ENCODE assay signal across 24 cellular contexts in the genomic region with DNA sequence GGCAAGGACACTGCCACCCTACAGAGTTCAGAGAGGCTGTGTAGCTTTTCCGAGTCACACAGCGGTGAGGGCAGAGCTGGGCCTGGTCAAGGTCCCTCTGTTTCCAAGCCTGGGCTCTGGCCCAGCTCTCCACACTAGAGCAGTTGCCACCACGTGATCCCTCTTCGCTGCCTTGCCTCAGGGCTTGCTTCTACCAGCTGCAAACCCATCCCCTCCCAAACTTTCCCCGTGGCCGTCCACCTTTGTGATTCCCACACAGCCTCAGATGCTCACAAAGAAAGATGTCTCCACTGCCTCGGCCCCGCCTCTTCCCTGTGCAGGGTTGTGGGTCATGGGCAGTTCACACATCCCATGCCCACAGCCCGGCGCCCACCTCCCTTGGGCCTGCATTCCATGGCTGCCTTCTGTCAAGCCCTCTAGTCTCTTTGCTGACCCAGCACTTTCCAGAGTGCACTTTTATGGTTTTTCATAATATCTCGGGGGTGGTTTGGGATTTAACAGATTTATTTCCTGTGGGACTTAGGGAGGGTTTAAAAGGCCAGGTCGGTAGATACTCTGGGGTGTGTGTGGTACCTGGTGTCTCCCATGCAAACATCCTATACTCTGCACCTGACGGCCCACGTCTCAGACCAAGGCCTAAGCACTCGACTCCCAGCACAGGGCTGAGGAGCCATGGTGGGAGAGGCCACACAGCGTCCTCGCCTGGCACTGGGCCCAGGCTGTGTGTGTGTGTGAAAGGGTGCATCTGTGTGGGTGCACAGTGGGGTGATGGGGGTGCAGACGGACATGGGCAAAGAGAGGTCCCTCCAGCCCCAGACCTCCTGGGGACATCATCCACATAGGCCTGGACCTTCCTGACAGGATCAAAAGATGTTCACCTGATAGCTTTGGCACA. TPM values are rescaled to one million over a fixed set of nuclear protein-coding genes. Genes with fewer than 3 reads are reported as not detected.
"Had no signal": no experiment of that assay in that cellular context is flagged by ENCODE, and none has a peak within 500 bp of the region (broad histone marks: within the 10 kb centered on the region; RNA-seq: fewer than 3 reads in every experiment).

No MANE protein-coding gene starts in this region.

- H2AFZ ChIP-seq: neural progenitor cell had no signal

- H3K4me1 Mint-ChIP-seq: activated naive CD4-positive, alpha-beta T cell treated with anti-CD3 and anti-CD28 coated beads, Interleukin-2, amount 10 ng/mL, durations not matched to agents 7 days and 5 days; activated naive CD8-positive, alpha-beta T cell treated with anti-CD3 and anti-CD28 coated beads, Interleukin-2, amount 10 ng/mL, durations not matched to agents 7 days and 5 days; endodermal cell had no signal

- H3K36me3 ChIP-seq: neural progenitor cell, sigmoid colon, suprapubic skin, tibial nerve had no signal

- H3K4me2 ChIP-seq: neural progenitor cell had no signal

- ATAC-seq: left ventricle myocardium superior; naive thymus-derived CD4-positive, alpha-beta T cell had no signal

- H3K4me1 ChIP-seq: neural progenitor cell, sigmoid colon, suprapubic skin had no signal

- H3K36me3 Mint-ChIP-seq: activated naive CD4-positive, alpha-beta T cell treated with anti-CD3 and anti-CD28 coated beads, Interleukin-2, amount 10 ng/mL, durations not matched to agents 7 days and 5 days; activated naive CD8-positive, alpha-beta T cell treated with anti-CD3 and anti-CD28 coated beads, Interleukin-2, amount 10 ng/mL, durations not matched to agents 7 days and 5 days; neural progenitor cell had no signal

- FAIRE-seq: astrocyte, frontal cortex, islet of Langerhans had no signal

- H3K9me3 Mint-ChIP-seq: activated naive CD4-positive, alpha-beta T cell treated with anti-CD3 and anti-CD28 coated beads, Interleukin-2, amount 10 ng/mL, durations not matched to agents 7 days and 5 days; activated naive CD8-positive, alpha-beta T cell treated with anti-CD3 and anti-CD28 coated beads, Interleukin-2, amount 10 ng/mL, durations not matched to agents 7 days and 5 days; activated T-helper 1 cell treated with anti-CD3 and anti-CD28 coated beads, Interleukin-12 subunit alpha, Interleukin-12 subunit beta, Interleukin-2, Interleukin-4 antibody, amounts not matched to agents 30 ng/mL and 10 ng/mL and 1 ng/mL, durations not matched to agents 14 hours and 24 hours and 36 hours; dendritic cell treated with granulocyte-macrophage colony-stimulating factor and Interleukin-4, amounts not matched to agents 40 ng/mL and 50 ng/mL, for 4 days; endodermal cell; naive thymus-derived CD4-positive, alpha-beta T cell; neural progenitor cell had no signal

- H3K27ac ChIP-seq: neural progenitor cell, sigmoid colon, suprapubic skin had no signal

- H3K4me3 Mint-ChIP-seq: activated naive CD4-positive, alpha-beta T cell treated with anti-CD3 and anti-CD28 coated beads, Interleukin-2, amount 10 ng/mL, durations not matched to agents 7 days and 5 days; activated naive CD8-positive, alpha-beta T cell treated with anti-CD3 and anti-CD28 coated beads, Interleukin-2, amount 10 ng/mL, durations not matched to agents 7 days and 5 days; activated T-helper 1 cell treated with anti-CD3 and anti-CD28 coated beads, Interleukin-12 subunit alpha, Interleukin-12 subunit beta, Interleukin-2, Interleukin-4 antibody, amounts not matched to agents 30 ng/mL and 10 ng/mL and 1 ng/mL, durations not matched to agents 14 hours and 24 hours and 36 hours; dendritic cell treated with granulocyte-macrophage colony-stimulating factor and Interleukin-4, amounts not matched to agents 40 ng/mL and 50 ng/mL, for 4 days; endodermal cell; naive thymus-derived CD4-positive, alpha-beta T cell; neural progenitor cell had no signal

- H3K27me3 Mint-ChIP-seq: activated naive CD4-positive, alpha-beta T cell treated with anti-CD3 and anti-CD28 coated beads, Interleukin-2, amount 10 ng/mL, durations not matched to agents 7 days and 5 days; activated naive CD8-positive, alpha-beta T cell treated with anti-CD3 and anti-CD28 coated beads, Interleukin-2, amount 10 ng/mL, durations not matched to agents 7 days and 5 days; naive thymus-derived CD4-positive, alpha-beta T cell had no signal

- H3K27ac Mint-ChIP-seq: activated naive CD4-positive, alpha-beta T cell treated with anti-CD3 and anti-CD28 coated beads, Interleukin-2, amount 10 ng/mL, durations not matched to agents 7 days and 5 days; activated naive CD8-positive, alpha-beta T cell treated with anti-CD3 and anti-CD28 coated beads, Interleukin-2, amount 10 ng/mL, durations not matched to agents 7 days and 5 days; activated T-helper 1 cell treated with anti-CD3 and anti-CD28 coated beads, Interleukin-12 subunit alpha, Interleukin-12 subunit beta, Interleukin-2, Interleukin-4 antibody, amounts not matched to agents 30 ng/mL and 10 ng/mL and 1 ng/mL, durations not matched to agents 14 hours and 24 hours and 36 hours; dendritic cell treated with granulocyte-macrophage colony-stimulating factor and Interleukin-4, amounts not matched to agents 40 ng/mL and 50 ng/mL, for 4 days; endodermal cell; naive thymus-derived CD4-positive, alpha-beta T cell; neural progenitor cell had no signal

- DNase-seq: activated CD4-positive, alpha-beta T cell treated with anti-CD3 and anti-CD28 coated beads for 4 hours; activated CD4-positive, alpha-beta T cell treated with anti-CD3 and anti-CD28 coated beads, Interleukin-2, amount 50 U/mL, for 4 hours; activated CD4-positive, CD25-positive, alpha-beta regulatory T cell; activated effector memory CD4-positive, alpha-beta T cell treated with anti-CD3 and anti-CD28 coated beads, Interleukin-2, amount 50 U/mL, for 16 hours; activated naive CD4-positive, alpha-beta T cell treated with anti-CD3 and anti-CD28 coated beads, Interleukin-2, amount 10 ng/mL, durations not matched to agents 7 days and 5 days; activated naive CD8-positive, alpha-beta T cell treated with anti-CD3 and anti-CD28 coated beads, Interleukin-2, amount 10 ng/mL, durations not matched to agents 7 days and 5 days; amniotic stem cell; central memory CD4-positive, alpha-beta T cell; endodermal cell; left ventricle myocardium superior; mammary epithelial cell; naive thymus-derived CD4-positive, alpha-beta T cell; sigmoid colon; stimulated activated CD4-positive, alpha-beta T cell treated with anti-CD3 and anti-CD28 coated beads, Interleukin-15, amount 100 ng/mL, for 24 hours; stimulated activated CD4-positive, alpha-beta T cell treated with anti-CD3 and anti-CD28 coated beads, Interleukin-2, amount 100 ng/mL, for 24 hours; stimulated activated naive CD4-positive, alpha-beta T cell had no signal

- H3K4me3 ChIP-seq: neural progenitor cell, sigmoid colon, suprapubic skin, tibial nerve had no signal

- H3K27me3 ChIP-seq: neural progenitor cell, sigmoid colon, suprapubic skin, tibial nerve had no signal

- H3K9me3 ChIP-seq: sigmoid colon, suprapubic skin, tibial nerve had no signal

- H3K9ac ChIP-seq: neural progenitor cell had no signal

RNA-seq across cellular contexts. Expression of gene PKD1L1, which starts 59.6 kb away (rescaled TPM):
- total RNA-seq: activated T-helper 1 cell treated with anti-CD3 and anti-CD28 coated beads, Interleukin-12 subunit alpha, Interleukin-12 subunit beta, Interleukin-2, Interleukin-4 antibody, amounts not matched to agents 30 ng/mL and 10 ng/mL and 1 ng/mL, durations not matched to agents 14 hours and 24 hours and 36 hours had no signal
